In genomic region chr17:41333836-41334235, GRCh38 we compare ENCODE assay signal across 22 cellular contexts. TPM values are rescaled to one million over a fixed set of nuclear protein-coding genes. Genes with fewer than 3 reads are reported as not detected.
"Had no signal": no experiment of that assay in that cellular context is flagged by ENCODE, and none has a peak within 500 bp of the region (broad histone marks: within the 10 kb centered on the region; RNA-seq: fewer than 3 reads in every experiment).

No MANE protein-coding gene starts in this region.

- H3K27ac ChIP-seq: brain microvascular endothelial cell, coronary artery, gastrocnemius medialis, left lung, parathyroid adenoma, stomach, upper lobe of left lung had no signal

- H3K27me3 ChIP-seq: brain microvascular endothelial cell, gastrocnemius medialis, left lung, upper lobe of left lung had no signal

- H3K4me3 Mint-ChIP-seq: activated CD4-positive, alpha-beta T cell treated with anti-CD3 and anti-CD28 coated beads for 36 hours; activated T-helper 1 cell treated with anti-CD3 and anti-CD28 coated beads, Interleukin-12 subunit alpha, Interleukin-12 subunit beta, Interleukin-2, Interleukin-4 antibody, amounts not matched to agents 30 ng/mL and 10 ng/mL and 1 ng/mL, durations not matched to agents 14 hours and 24 hours and 36 hours; naive B cell had no signal

- H3K9me3 ChIP-seq: gastrocnemius medialis, left lung, stomach, upper lobe of left lung had no signal

- DNase-seq: activated CD4-positive, alpha-beta T cell treated with anti-CD3 and anti-CD28 coated beads for 36 hours; activated CD8-positive, alpha-beta memory T cell treated with anti-CD3 and anti-CD28 coated beads for 24 hours; aorta; brain microvascular endothelial cell; central memory CD4-positive, alpha-beta T cell; gastrocnemius medialis; kidney; left lung; mammary epithelial cell; naive B cell; stimulated activated CD4-positive, alpha-beta T cell treated with anti-CD3 and anti-CD28 coated beads, Interleukin-4, amount 100 ng/mL, for 1 hour; stomach; SW 1271; upper lobe of left lung had no signal

- H3K27me3 Mint-ChIP-seq: activated CD4-positive, alpha-beta T cell treated with anti-CD3 and anti-CD28 coated beads for 36 hours had no signal

- H3K27ac Mint-ChIP-seq: activated CD4-positive, alpha-beta T cell treated with anti-CD3 and anti-CD28 coated beads for 36 hours; activated T-helper 1 cell treated with anti-CD3 and anti-CD28 coated beads, Interleukin-12 subunit alpha, Interleukin-12 subunit beta, Interleukin-2, Interleukin-4 antibody, amounts not matched to agents 30 ng/mL and 10 ng/mL and 1 ng/mL, durations not matched to agents 14 hours and 24 hours and 36 hours had no signal

- H3K36me3 ChIP-seq: brain microvascular endothelial cell, gastrocnemius medialis, left lung, stomach, upper lobe of left lung had no signal

- H3K36me3 Mint-ChIP-seq: naive B cell had no signal

- H3K4me3 ChIP-seq: coronary artery, gastrocnemius medialis, left lung, smooth muscle cell, stomach, upper lobe of left lung had no signal

- H3K9ac ChIP-seq: parathyroid adenoma had no signal

- H3K9me3 Mint-ChIP-seq: activated T-helper 1 cell treated with anti-CD3 and anti-CD28 coated beads, Interleukin-12 subunit alpha, Interleukin-12 subunit beta, Interleukin-2, Interleukin-4 antibody, amounts not matched to agents 30 ng/mL and 10 ng/mL and 1 ng/mL, durations not matched to agents 14 hours and 24 hours and 36 hours had no signal

- ATAC-seq: activated CD4-positive, alpha-beta T cell treated with anti-CD3 and anti-CD28 coated beads for 36 hours; gastrocnemius medialis; left lung; sciatic nerve had no signal

- H3K4me2 ChIP-seq: smooth muscle cell had no signal

- H3K4me1 ChIP-seq: gastrocnemius medialis, left lung, upper lobe of left lung had no signal

RNA-seq across cellular contexts. Expression of gene KRT33A, which starts 16.8 kb away (rescaled TPM):
- total RNA-seq: activated CD4-positive, alpha-beta T cell treated with anti-CD3 and anti-CD28 coated beads for 36 hours; activated T-helper 1 cell treated with anti-CD3 and anti-CD28 coated beads, Interleukin-12 subunit alpha, Interleukin-12 subunit beta, Interleukin-2, Interleukin-4 antibody, amounts not matched to agents 30 ng/mL and 10 ng/mL and 1 ng/mL, durations not matched to agents 14 hours and 24 hours and 36 hours; aorta; gastrocnemius medialis; kidney; left lung; mammary epithelial cell; mononuclear cell; sciatic nerve; stomach; T-helper 2 cell treated with Interferon-gamma antibody and Interleukin-4, amounts not matched to agents 100 ng/mL and 5 ng/mL, for 36 hours; temporal lobe; upper lobe of left lung had no signal

RNA-seq across cellular contexts. Expression of gene KRTAP17-1, which starts 18.3 kb away (rescaled TPM):
- total RNA-seq: activated CD4-positive, alpha-beta T cell treated with anti-CD3 and anti-CD28 coated beads for 36 hours; activated T-helper 1 cell treated with anti-CD3 and anti-CD28 coated beads, Interleukin-12 subunit alpha, Interleukin-12 subunit beta, Interleukin-2, Interleukin-4 antibody, amounts not matched to agents 30 ng/mL and 10 ng/mL and 1 ng/mL, durations not matched to agents 14 hours and 24 hours and 36 hours; aorta; gastrocnemius medialis; kidney; left lung; mammary epithelial cell; mononuclear cell; sciatic nerve; smooth muscle cell; stomach; T-helper 2 cell treated with Interferon-gamma antibody and Interleukin-4, amounts not matched to agents 100 ng/mL and 5 ng/mL, for 36 hours; temporal lobe; upper lobe of left lung had no signal

RNA-seq across cellular contexts. Expression of gene KRTAP16-1, which starts 24.7 kb away (rescaled TPM):
- total RNA-seq: activated CD4-positive, alpha-beta T cell treated with anti-CD3 and anti-CD28 coated beads for 36 hours; activated T-helper 1 cell treated with anti-CD3 and anti-CD28 coated beads, Interleukin-12 subunit alpha, Interleukin-12 subunit beta, Interleukin-2, Interleukin-4 antibody, amounts not matched to agents 30 ng/mL and 10 ng/mL and 1 ng/mL, durations not matched to agents 14 hours and 24 hours and 36 hours; aorta; gastrocnemius medialis; kidney; left lung; mammary epithelial cell; sciatic nerve; smooth muscle cell; stomach; T-helper 2 cell treated with Interferon-gamma antibody and Interleukin-4, amounts not matched to agents 100 ng/mL and 5 ng/mL, for 36 hours; temporal lobe; upper lobe of left lung had no signal

RNA-seq across cellular contexts. Expression of gene KRTAP29-1, which starts 31.2 kb away (rescaled TPM):
- total RNA-seq: activated CD4-positive, alpha-beta T cell treated with anti-CD3 and anti-CD28 coated beads for 36 hours; activated T-helper 1 cell treated with anti-CD3 and anti-CD28 coated beads, Interleukin-12 subunit alpha, Interleukin-12 subunit beta, Interleukin-2, Interleukin-4 antibody, amounts not matched to agents 30 ng/mL and 10 ng/mL and 1 ng/mL, durations not matched to agents 14 hours and 24 hours and 36 hours; aorta; gastrocnemius medialis; kidney; left lung; mononuclear cell; sciatic nerve; smooth muscle cell; stomach; T-helper 2 cell treated with Interferon-gamma antibody and Interleukin-4, amounts not matched to agents 100 ng/mL and 5 ng/mL, for 36 hours; temporal lobe; upper lobe of left lung had no signal

RNA-seq across cellular contexts. Expression of gene KRT33B, which starts 35.8 kb away (rescaled TPM):
- total RNA-seq: activated CD4-positive, alpha-beta T cell treated with anti-CD3 and anti-CD28 coated beads for 36 hours; activated T-helper 1 cell treated with anti-CD3 and anti-CD28 coated beads, Interleukin-12 subunit alpha, Interleukin-12 subunit beta, Interleukin-2, Interleukin-4 antibody, amounts not matched to agents 30 ng/mL and 10 ng/mL and 1 ng/mL, durations not matched to agents 14 hours and 24 hours and 36 hours; aorta; gastrocnemius medialis; kidney; left lung; mononuclear cell; sciatic nerve; stomach; T-helper 2 cell treated with Interferon-gamma antibody and Interleukin-4, amounts not matched to agents 100 ng/mL and 5 ng/mL, for 36 hours; temporal lobe; upper lobe of left lung had no signal
